1 cellular context compared by ENCODE assay signal in the genomic region with DNA sequence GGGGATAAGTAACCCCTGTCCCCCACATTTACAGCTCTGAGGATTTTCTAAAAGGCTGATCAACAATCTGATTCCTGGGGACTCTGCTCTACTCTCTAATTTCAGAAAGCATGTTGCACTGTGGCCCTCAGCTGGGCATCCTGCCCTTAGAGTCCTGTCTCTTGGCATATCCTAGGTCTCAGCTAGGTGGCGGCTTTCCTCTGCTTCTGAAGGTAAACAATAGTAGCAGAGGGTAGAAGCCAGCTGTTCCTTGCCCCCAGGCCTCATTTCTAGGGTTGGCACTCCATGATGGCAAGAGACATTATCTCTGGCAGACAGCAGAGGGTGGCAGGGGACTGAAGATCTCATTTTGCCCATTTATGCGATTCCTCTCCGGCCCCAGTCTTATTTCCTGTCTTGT.
TF ChIP-seq lines count a peak whose summit lies in the region.

No MANE protein-coding gene starts in this region.

TF ChIP-seq in K562, 482 proteins besides CTCF, POLR2A, EP300 and RAD21 (continued from another document):
- TF ChIP-seq PBX2 (CRISPR knock-in tag; IDR thresholded peaks at IDR 0.05; ENCODE audit: low read depth) (no peak), PBX2 (tag; conservative IDR thresholded peaks at IDR 0.05; ENCODE audit: low read depth) (no peak), HCFC1 (IDR thresholded peaks at IDR 0.05; ENCODE audit: low read depth, low read length) (no peak)
- TF ChIP-seq, protein P1, sequence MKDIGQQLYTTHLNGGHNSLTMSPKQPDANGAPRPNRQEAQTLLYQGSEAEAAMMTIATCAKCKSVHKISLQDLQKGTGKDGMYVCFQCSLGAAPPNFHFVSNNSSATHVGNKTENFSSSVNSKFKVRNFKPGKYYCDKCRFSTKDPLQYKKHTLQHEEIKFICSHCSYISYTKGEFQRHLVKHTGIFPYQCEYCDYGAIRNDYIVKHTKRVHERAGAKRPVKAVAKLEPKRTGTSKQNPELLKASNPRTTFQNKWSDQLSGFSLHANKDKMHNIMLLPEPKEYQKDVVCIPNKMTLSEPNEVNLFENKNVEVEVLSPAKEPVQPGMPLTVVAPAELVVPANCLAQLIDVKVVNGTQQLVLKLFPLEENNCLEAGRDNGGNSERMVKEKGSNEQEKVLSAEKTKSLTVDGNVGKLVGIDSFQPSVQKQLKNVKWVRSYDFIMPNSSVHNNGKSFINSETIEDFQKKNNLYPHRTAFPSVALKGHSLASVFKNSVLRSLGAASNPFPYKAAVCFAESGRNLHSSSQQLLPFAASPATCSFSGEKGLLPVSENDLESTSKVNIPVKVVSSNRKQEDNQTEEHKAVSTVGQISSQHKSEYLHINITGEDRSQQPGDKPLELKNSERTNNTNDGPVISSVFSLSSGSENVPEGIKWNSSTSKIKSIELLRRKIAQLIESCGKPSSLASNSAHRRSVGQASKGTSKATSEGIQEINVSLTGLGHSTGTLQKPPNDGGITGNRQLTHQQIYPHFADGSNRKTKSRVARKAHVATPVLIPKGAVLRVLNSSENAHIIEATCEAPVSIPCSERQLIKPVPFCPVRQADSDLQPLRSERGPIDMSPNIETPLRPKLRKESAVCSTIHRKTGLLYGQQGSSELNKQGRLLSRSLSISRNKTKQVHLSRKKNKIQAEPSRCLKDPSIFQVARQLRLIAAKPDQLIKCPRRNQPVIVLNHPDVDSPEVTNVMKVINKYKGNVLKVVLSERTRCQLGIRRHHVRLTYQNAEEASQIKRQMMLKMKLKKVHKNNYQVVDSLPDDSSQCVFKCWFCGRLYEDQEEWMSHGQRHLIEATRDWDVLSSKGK (CRISPR knock-in tag; IDR thresholded peaks at IDR 0.05), result no peak
